In the genomic region with DNA sequence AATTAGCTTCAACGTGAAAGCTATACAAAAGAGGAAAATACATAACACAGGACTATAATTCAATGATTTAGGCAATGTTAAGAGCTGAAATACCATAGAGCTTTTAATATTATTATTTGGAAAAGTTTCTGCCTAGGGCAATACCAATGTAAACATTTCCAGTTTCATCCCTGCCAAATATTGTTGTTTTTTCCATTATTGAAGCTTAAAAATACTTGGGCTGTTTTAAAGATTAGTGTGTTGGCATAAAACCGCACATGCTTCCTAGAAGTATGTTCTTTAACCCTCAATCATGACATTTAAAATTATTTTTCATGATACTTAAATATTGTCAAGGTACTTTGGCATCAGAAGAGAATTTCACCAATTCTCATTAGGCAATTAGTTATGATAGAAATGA, we compare ENCODE assay signal across 18 cellular contexts. TPM values are rescaled to one million over a fixed set of nuclear protein-coding genes. Genes with fewer than 3 reads are reported as not detected.
DNase-seq lines count a peak whose midpoint lies in the region; ATAC-seq and TF ChIP-seq lines count a peak whose summit lies in the region.
"Had no signal": no experiment of that assay in that cellular context is flagged by ENCODE, and none has a peak within 500 bp of the region (broad histone marks: within the 10 kb centered on the region; RNA-seq: fewer than 3 reads in every experiment).

No MANE protein-coding gene starts in this region.

- H3K36me3 ChIP-seq in left ventricle myocardium inferior (no peaks in the 10 kb centered on the region), right atrium auricular region (no peaks in the 10 kb centered on the region)

- intact Hi-C loops in left ventricle myocardium inferior (cut with micrococcal nuclease): no loop called here

- H3K4me3 Mint-ChIP-seq in chondrocyte (ENCODE audit: unreplicated experiment): no peak overlapping the region

- H3K27ac Mint-ChIP-seq in chondrocyte (ENCODE audit: unreplicated experiment): peak overlapping the region; percentile 80

- no peaks in the 10 kb centered on the region for H3K27me3 ChIP-seq in left ventricle myocardium inferior (ENCODE audit: low read depth)
- H3K27me3 ChIP-seq in right atrium auricular region: no peaks in the 10 kb centered on the region

- H3K9me3 Mint-ChIP-seq in chondrocyte (ENCODE audit: low read depth): peaks cover 3% of the 10 kb centered on the region

- H3K4me1 ChIP-seq in left ventricle myocardium inferior (peaks cover 31% of the 10 kb centered on the region), right atrium auricular region (no peaks in the 10 kb centered on the region)
- H3K4me1 ChIP-seq: Caco-2 had no signal

- H3K4me1 Mint-ChIP-seq in chondrocyte (ENCODE audit: low read depth): peaks cover 66% of the 10 kb centered on the region

- no peak for ATAC-seq in GM21381 (IDR thresholded peaks at IDR 0.05; ENCODE audit: unreplicated experiment)
- no peak for ATAC-seq in HG02885 (IDR thresholded peaks at IDR 0.05; ENCODE audit: poor library complexity, unreplicated experiment)
- no peak for ATAC-seq in HG03108 (IDR thresholded peaks at IDR 0.05; ENCODE audit: unreplicated experiment)
- ATAC-seq: Panc1 had no signal

- H3K27me3 Mint-ChIP-seq in chondrocyte (ENCODE audit: low read depth): no peaks in the 10 kb centered on the region

- H3K9me3 ChIP-seq in left ventricle myocardium inferior (replicated peaks) (no peaks in the 10 kb centered on the region), right atrium auricular region (no peaks in the 10 kb centered on the region)
- H3K9me3 ChIP-seq: Caco-2 had no signal

- H3K4me3 ChIP-seq in left ventricle myocardium inferior (no peak overlapping the region), right atrium auricular region (no peak overlapping the region)

- DNase-seq in left ventricle myocardium inferior: no peak
- DNase-seq in right atrium auricular region (ENCODE audit: low spot score): no peak
- DNase-seq in chondrocyte (ENCODE audit: low spot score): no peak
- peak; percentile 24 for DNase-seq in iris pigment epithelial cell (ENCODE audit: low read depth)
- DNase-seq in stimulated activated CD4-positive, alpha-beta T cell treated with anti-CD3 and anti-CD28 coated beads, Interleukin-1b, Interleukin-23, amount 100 ng/mL, for 48 hours: no peak
- DNase-seq: AML-193, Caco-2, GDM1, KG1, MM.1S, NCI-H187 treated with DMSO at 0.1 percent for 48 hours, NCI-H2171 treated with DMSO at 0.1 percent for 48 hours, NCI-H82 had no signal

- peak overlapping the region; percentile 4 for H3K27ac ChIP-seq in left ventricle myocardium inferior (replicated peaks)
- no peak overlapping the region for H3K27ac ChIP-seq in right atrium auricular region

- no peaks in the 10 kb centered on the region for H3K36me3 Mint-ChIP-seq in chondrocyte (ENCODE audit: low read depth)

- no peak for TF ChIP-seq CTCF in left ventricle myocardium inferior (IDR thresholded peaks at IDR 0.05; ENCODE audit: borderline replicate concordance)
- TF ChIP-seq CTCF in right atrium auricular region (IDR thresholded peaks at IDR 0.05): no peak
- TF ChIP-seq CTCF in chondrocyte (IDR thresholded peaks at IDR 0.05): no peak

RNA-seq across cellular contexts. Expression of a gene that starts 18.7 kb away (rescaled TPM):
- 17.3 TPM for total RNA-seq in left ventricle myocardium inferior
- 10 to 100 TPM in 1 of 2 donors, 1 to 10 TPM in 1; 7.0 to 10.7 TPM for total RNA-seq in right atrium auricular region
- 0.69 to 4.5 TPM (median 1.1 TPM) in 3 replicates for total RNA-seq in chondrocyte
- total RNA-seq: A172, Caco-2 had no signal
